In the genomic region with DNA sequence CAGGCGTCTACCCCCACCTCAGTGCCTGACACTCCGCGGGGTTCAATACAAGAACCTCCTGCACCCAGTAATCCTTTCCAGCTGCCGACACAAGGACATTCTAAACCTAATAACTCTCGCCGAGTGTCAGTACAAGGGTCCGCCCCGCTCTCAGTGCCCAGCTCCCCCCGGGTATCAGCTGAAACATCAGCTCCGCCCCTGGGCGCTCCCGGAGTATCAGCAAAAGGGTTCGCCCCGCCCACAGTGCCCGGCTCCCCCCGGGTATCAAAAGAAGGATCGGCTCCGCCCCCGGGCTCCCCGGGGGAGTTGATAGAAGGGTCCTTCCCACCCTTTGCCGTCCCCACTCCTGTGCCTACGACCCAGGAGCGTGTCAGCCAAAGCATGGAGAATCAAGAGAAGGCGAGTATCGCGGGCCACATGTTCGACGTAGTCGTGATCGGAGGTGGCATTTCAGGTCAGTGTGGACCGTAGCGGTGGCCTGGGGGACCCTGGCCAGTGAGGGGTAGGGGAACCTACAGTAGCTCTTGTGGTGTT, we compare ENCODE assay signal across 8 cellular contexts. TPM values are rescaled to one million over a fixed set of nuclear protein-coding genes. Genes with fewer than 3 reads are reported as not detected.
DNase-seq lines count a peak whose midpoint lies in the region; ATAC-seq and TF ChIP-seq lines count a peak whose summit lies in the region.

A gene (plus strand): TSS at position 339 of the 534 bp plus-strand sequence. CDS start 43 bp downstream, at position 382.

- no peaks in the 10 kb centered on the region for H3K4me1 ChIP-seq in SJCRH30
- H3K4me1 ChIP-seq in hepatocyte (ENCODE audit: insufficient read depth) = no peaks in the 10 kb centered on the region

- H3K9me2 ChIP-seq in hepatocyte (replicated peaks; ENCODE audit: insufficient read depth) = no peaks in the 10 kb centered on the region

- in situ Hi-C loops in astrocyte of the cerebellum (cut with HindIII; ENCODE audit: low sequenced_read_pairs) = no loop called here

- peaks cover 10% of the 10 kb centered on the region for H3K9me3 Mint-ChIP-seq in progenitor cell of endocrine pancreas (ENCODE audit: low read depth)

- peak within 1 kb of the TSS; percentile 91 for H3K4me2 ChIP-seq in hepatocyte

- H3K9me3 ChIP-seq in SJCRH30 (replicated peaks) (no peaks in the 10 kb centered on the region), hepatocyte (ENCODE audit: low read depth) (no peaks in the 10 kb centered on the region)

- TF ChIP-seq CTCF in GM12864 (IDR thresholded peaks at IDR 0.05; ENCODE audit: low read depth, low read length, missing control alignments) (no peak), astrocyte of the cerebellum (IDR thresholded peaks at IDR 0.05; ENCODE audit: low read depth, low read length, missing control alignments) (no peak), hepatocyte (IDR thresholded peaks at IDR 0.05; ENCODE audit: poor library complexity) (no peak), progenitor cell of endocrine pancreas (IDR thresholded peaks at IDR 0.05; ENCODE audit: unreplicated experiment) (no peak)

- WGBS in hepatocyte (ENCODE audit: low lambda C conversion rate, missing lambda C conversion rate) = 61% methylated on average over 29 of the region's 32 CpGs

- no peaks in the 10 kb centered on the region for H4K20me1 ChIP-seq in hepatocyte (ENCODE audit: insufficient read depth, poor library complexity, severe bottlenecking)

- peak within 1 kb of the TSS; percentile 82 for H3K27ac Mint-ChIP-seq in progenitor cell of endocrine pancreas

- H3K36me3 ChIP-seq in SJCRH30 (no peaks in the 10 kb centered on the region), hepatocyte (replicated peaks; ENCODE audit: insufficient read depth, low read depth) (no peaks in the 10 kb centered on the region)

- peaks cover 2% of the 10 kb centered on the region for H3K4me1 Mint-ChIP-seq in progenitor cell of endocrine pancreas (ENCODE audit: low read depth)

- H3K27ac ChIP-seq in SJCRH30 = no peak within 1 kb of the TSS; the same call in 1 of the 2 replicates
- peak within 1 kb of the TSS; percentile 88 for H3K27ac ChIP-seq in hepatocyte

- H3K4me3 ChIP-seq in GM12864 (ENCODE audit: low read depth, low read length) (peak within 1 kb of the TSS; percentile 46), SJCRH30 (peak within 1 kb of the TSS; percentile 69), astrocyte of the cerebellum (ENCODE audit: low read depth, low read length) (peak within 1 kb of the TSS; percentile 42), hepatocyte (peak within 1 kb of the TSS; percentile 60)

- DNase-seq in GM12864 (ENCODE audit: low read depth) (no peak), SJCRH30 (no peak), astrocyte of the cerebellum (ENCODE audit: low read depth) (no peak), hepatocyte (ENCODE audit: low spot score) (peak; percentile 73), progenitor cell of endocrine pancreas (ENCODE audit: low spot score, unreplicated experiment) (no peak), NCI-H1417 treated with DMSO at 0.1 percent for 48 hours (lab: John Stamatoyannopoulos, UW) (no peak)

- H3K4me3 Mint-ChIP-seq in progenitor cell of endocrine pancreas (ENCODE audit: low read depth) = peak within 1 kb of the TSS; percentile 90

- peak within 1 kb of the TSS; percentile 62 for H2AFZ ChIP-seq in hepatocyte

- no peaks in the 10 kb centered on the region for H3K27me3 Mint-ChIP-seq in progenitor cell of endocrine pancreas

- no peaks in the 10 kb centered on the region for H3K27me3 ChIP-seq in SJCRH30
- no peaks in the 10 kb centered on the region for H3K27me3 ChIP-seq in hepatocyte

- H3K79me2 ChIP-seq in hepatocyte = peaks cover 37% of the 10 kb centered on the region

- no peaks in the 10 kb centered on the region for H3K36me3 Mint-ChIP-seq in progenitor cell of endocrine pancreas (ENCODE audit: insufficient read depth)

- ATAC-seq in HG03521 (IDR thresholded peaks at IDR 0.05; ENCODE audit: unreplicated experiment) (no peak), GM18873 (IDR thresholded peaks at IDR 0.05; ENCODE audit: low FRiP score, unreplicated experiment) (no peak)

RNA-seq across cellular contexts. Expression of the gene that starts here (rescaled TPM):
- total RNA-seq in SJCRH30 (2014; rRNA removed; shearing (Covaris generic)) = 0.35 and 0.47 TPM in 2 replicates
- total RNA-seq in hepatocyte (110 and 126 TPM in 2 replicates), progenitor cell of endocrine pancreas (12.0 and 12.5 TPM in 2 replicates)
- polyA plus RNA-seq in hepatocyte = 43.1 and 54.0 TPM in 2 replicates
